In the genomic region with DNA sequence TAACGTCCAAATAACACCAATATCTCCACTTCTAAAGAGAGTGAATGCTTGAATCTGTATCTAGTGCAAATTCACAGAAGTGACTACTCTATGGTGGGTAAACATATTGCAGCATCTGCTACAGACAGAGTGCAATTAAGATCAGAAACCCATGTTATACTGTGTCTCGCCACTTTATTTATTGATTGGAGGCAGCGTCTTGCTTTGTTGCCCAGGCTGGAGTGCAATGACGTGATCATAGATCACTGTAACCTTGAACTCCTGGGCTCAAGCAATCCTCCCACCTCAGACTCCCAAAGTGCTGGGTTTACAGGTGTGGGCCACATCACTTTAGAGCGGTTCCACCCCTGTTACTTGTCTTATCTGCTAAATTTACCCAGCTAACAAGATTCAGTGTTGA, we compare ENCODE assay signal across 21 cellular contexts. TPM values are rescaled to one million over a fixed set of nuclear protein-coding genes. Genes with fewer than 3 reads are reported as not detected.
DNase-seq lines count a peak whose midpoint lies in the region; ATAC-seq and TF ChIP-seq lines count a peak whose summit lies in the region.
"Had no signal": no experiment of that assay in that cellular context is flagged by ENCODE, and none has a peak within 500 bp of the region (broad histone marks: within the 10 kb centered on the region; RNA-seq: fewer than 3 reads in every experiment).

No MANE protein-coding gene starts in this region.

- no peak overlapping the region for H3K4me3 Mint-ChIP-seq in natural killer cell treated with Interleukin-12 subunit alpha and Interleukin-12 subunit beta and Interleukin-15 and Interleukin-18, amount 100 ng/mL, for 72 hours
- H3K4me3 Mint-ChIP-seq in natural killer cell (no peak overlapping the region), type B pancreatic cell (no peak overlapping the region)
- H3K4me3 Mint-ChIP-seq: brain, T-cell had no signal

- H3K4me1 ChIP-seq in RWPE2 (ENCODE audit: insufficient read depth, poor library complexity, severe bottlenecking): peaks cover 18% of the 10 kb centered on the region
- H3K4me1 ChIP-seq: testis had no signal

- DNase-seq in natural killer cell treated with Interleukin-12 subunit alpha and Interleukin-12 subunit beta and Interleukin-15 and Interleukin-18, amount 100 ng/mL, for 72 hours (ENCODE audit: low spot score): no peak
- no peak for DNase-seq in natural killer cell
- DNase-seq in RWPE2 (ENCODE audit: low spot score): no peak
- no peak for DNase-seq in type B pancreatic cell (ENCODE audit: extremely low spot score, unreplicated experiment)
- DNase-seq in KBM-7: no peak
- no peak for DNase-seq in mesenteric fat pad (ENCODE audit: low spot score)
- DNase-seq: activated CD4-positive, alpha-beta T cell treated with anti-CD3 and anti-CD28 coated beads for 4 hours; activated effector memory CD4-positive, alpha-beta T cell treated with Interleukin-2 at 50 U/mL for 16 hours; DMS79; effector CD8-positive, alpha-beta T cell; Kasumi-1; NCI-H1436 treated with DMSO at 0.1 percent for 48 hours; NCI-H510A treated with DMSO at 0.1 percent for 48 hours; T-cell; testis had no signal

- in situ Hi-C loops in KBM-7 (cut with MboI; ENCODE audit: low pct_unique_long_range_greater_than_20kb, low sequenced_read_pairs): no loop called here

- peaks cover 17% of the 10 kb centered on the region in 2 donors for H3K4me1 Mint-ChIP-seq in natural killer cell treated with Interleukin-12 subunit alpha and Interleukin-12 subunit beta and Interleukin-15 and Interleukin-18, amount 100 ng/mL, for 72 hours (ENCODE audit: low read depth in 2 of 2)
- peaks cover 11 to 14% of the 10 kb centered on the region in 2 donors for H3K4me1 Mint-ChIP-seq in natural killer cell
- peaks cover 8% of the 10 kb centered on the region for H3K4me1 Mint-ChIP-seq in type B pancreatic cell (ENCODE audit: unreplicated experiment)

- TF ChIP-seq CTCF in natural killer cell (IDR thresholded peaks at IDR 0.05) (no peak), RWPE2 (IDR thresholded peaks at IDR 0.05; ENCODE audit: poor library complexity, severe bottlenecking) (no peak), type B pancreatic cell (conservative IDR thresholded peaks at IDR 0.05) (no peak)

- intact Hi-C loops in natural killer cell (cut with micrococcal nuclease): no loop called here

- H3K4me3 ChIP-seq in RWPE2 (ENCODE audit: severe bottlenecking): no peak overlapping the region
- H3K4me3 ChIP-seq: BLaER1 treated with 17β-estradiol and CSF1 and Interleukin-3, amounts not matched to agents 10 nM and 100 nM; HAP-1; testis had no signal

- no peaks in the 10 kb centered on the region for H3K36me3 Mint-ChIP-seq in natural killer cell treated with Interleukin-12 subunit alpha and Interleukin-12 subunit beta and Interleukin-15 and Interleukin-18, amount 100 ng/mL, for 72 hours
- H3K36me3 Mint-ChIP-seq in natural killer cell: no peaks in the 10 kb centered on the region
- no peaks in the 10 kb centered on the region for H3K36me3 Mint-ChIP-seq in type B pancreatic cell

- no peak for ATAC-seq in natural killer cell treated with Interleukin-12 subunit alpha and Interleukin-12 subunit beta and Interleukin-15 and Interleukin-18, amount 100 ng/mL, for 72 hours
- ATAC-seq in natural killer cell: no peak
- ATAC-seq in RWPE2 (ENCODE audit: low read depth): peak; percentile 53
- peak; percentile 4 for ATAC-seq in esophagus mucosa
- no peak for ATAC-seq in HG03159 (IDR thresholded peaks at IDR 0.05; ENCODE audit: unreplicated experiment)
- ATAC-seq: T-cell had no signal

- no peaks in the 10 kb centered on the region for H3K9me3 ChIP-seq in RWPE2 (ENCODE audit: severe bottlenecking)
- H3K9me3 ChIP-seq: BLaER1 treated with 17β-estradiol and CSF1 and Interleukin-3, amounts not matched to agents 10 nM and 100 nM; HAP-1; testis had no signal

- H3K36me3 ChIP-seq in RWPE2 (ENCODE audit: low read depth): no peaks in the 10 kb centered on the region
- H3K36me3 ChIP-seq: HAP-1 had no signal

- H3K27ac ChIP-seq in RWPE2 (ENCODE audit: poor library complexity, severe bottlenecking): peak overlapping the region; percentile 92
- H3K27ac ChIP-seq: testis had no signal

- no peaks in the 10 kb centered on the region for H3K9me3 Mint-ChIP-seq in natural killer cell treated with Interleukin-12 subunit alpha and Interleukin-12 subunit beta and Interleukin-15 and Interleukin-18, amount 100 ng/mL, for 72 hours
- H3K9me3 Mint-ChIP-seq in natural killer cell (no peaks in the 10 kb centered on the region), type B pancreatic cell (no peaks in the 10 kb centered on the region)
- H3K9me3 Mint-ChIP-seq: brain, T-cell had no signal

- H3K27me3 Mint-ChIP-seq in natural killer cell treated with Interleukin-12 subunit alpha and Interleukin-12 subunit beta and Interleukin-15 and Interleukin-18, amount 100 ng/mL, for 72 hours: no peaks in the 10 kb centered on the region
- H3K27me3 Mint-ChIP-seq in natural killer cell (ENCODE audit: low read depth in 2 of 2): no peaks in the 10 kb centered on the region
- no peaks in the 10 kb centered on the region for H3K27me3 Mint-ChIP-seq in type B pancreatic cell
- H3K27me3 Mint-ChIP-seq: brain, progenitor cell of endocrine pancreas, T-cell had no signal

- H3K27ac Mint-ChIP-seq in natural killer cell treated with Interleukin-12 subunit alpha and Interleukin-12 subunit beta and Interleukin-15 and Interleukin-18, amount 100 ng/mL, for 72 hours: peak overlapping the region; percentile 59 to 67
- H3K27ac Mint-ChIP-seq in natural killer cell (no peak overlapping the region), type B pancreatic cell (peak overlapping the region; percentile 45)
- H3K27ac Mint-ChIP-seq: progenitor cell of endocrine pancreas, T-cell had no signal

- no peaks in the 10 kb centered on the region for H3K27me3 ChIP-seq in RWPE2 (ENCODE audit: insufficient read depth, poor library complexity, severe bottlenecking)
- H3K27me3 ChIP-seq: BLaER1 treated with 17β-estradiol and CSF1 and Interleukin-3, amounts not matched to agents 10 nM and 100 nM; testis had no signal

RNA-seq across cellular contexts. Expression of a gene that starts 57.0 kb away (rescaled TPM):
- total RNA-seq in natural killer cell treated with Interleukin-12 subunit alpha and Interleukin-12 subunit beta and Interleukin-15 and Interleukin-18, amount 100 ng/mL, for 72 hours: 10 to 100 TPM; 16.1 to 30.7 TPM
- total RNA-seq in natural killer cell (10 to 100 TPM; 28.4 to 36.0 (median 33.0) TPM), esophagus mucosa (11.6 TPM), type B pancreatic cell (ENCODE audit: low replicate concordance) (10.6 and 14.8 TPM in 2 replicates), mesenteric fat pad (18.8 TPM)

Comparison
In these comparisons a context has a peak if more than half of its experiments do, and no peak if none do; other contexts are left out.
1. H3K27ac Mint-ChIP-seq: peak in natural killer cell treated with Interleukin-12 subunit alpha and Interleukin-12 subunit beta and Interleukin-15 and Interleukin-18, amount 100 ng/mL, for 72 hours (2 of 2) and type B pancreatic cell (single experiment); none in natural killer cell (0 of 2).
2. ATAC-seq: peak in RWPE2 (single experiment) and esophagus mucosa (single experiment); none in natural killer cell treated with Interleukin-12 subunit alpha and Interleukin-12 subunit beta and Interleukin-15 and Interleukin-18, amount 100 ng/mL, for 72 hours (0 of 2), natural killer cell (0 of 3) and HG03159 (single experiment).